In genomic region chr17:30271102-30271501, GRCh38 we compare ENCODE assay signal across 31 cellular contexts. TPM values are rescaled to one million over a fixed set of nuclear protein-coding genes. Genes with fewer than 3 reads are reported as not detected.
DNase-seq lines count a peak whose midpoint lies in the region; ATAC-seq and TF ChIP-seq lines count a peak whose summit lies in the region.
"Had no signal": no experiment of that assay in that cellular context is flagged by ENCODE, and none has a peak within 500 bp of the region (broad histone marks: within the 10 kb centered on the region; RNA-seq: fewer than 3 reads in every experiment).

No MANE protein-coding gene starts in this region.

- DNase-seq in ACHN (peak; percentile 54), LHCN-M2 (ENCODE audit: low read depth) (peak; percentile 50), brain microvascular endothelial cell (peak; percentile 79), kidney tubule cell (ENCODE audit: low spot score) (peak; percentile 8), left ventricle myocardium superior (no peak), NCI-H2107 (lab: John Stamatoyannopoulos, UW) (no peak)
- DNase-seq: activated CD4-positive, alpha-beta T cell treated with anti-CD3 and anti-CD28 coated beads for 1 hour; activated CD8-positive, alpha-beta T cell treated with anti-CD3 and anti-CD28 coated beads, Interleukin-2, amount 10 ng/mL, durations not matched to agents 7 days and 5 days; activated gamma-delta T cell; activated T-cell treated with anti-CD3 and anti-CD28 coated beads for 4 hours; CD8-positive, alpha-beta T cell; foreskin melanocyte; H9; heart right ventricle; left colon; MG63; NCI-H1105 treated with DMSO at 0.1 percent for 48 hours; NCI-H2029; NCI-H226; right lobe of liver; stimulated activated naive B cell treated with anti-CD40 and anti-IgM and Interleukin-4, amounts not matched to agents 10 μg/mL and 1 μg/mL and 100 μg/mL, for 72 hours; T-helper 17 cell; uterus had no signal

- H3K4me3 ChIP-seq in brain microvascular endothelial cell (ENCODE audit: low read depth, low read length), result no peak overlapping the region
- H3K4me3 ChIP-seq: breast epithelium, heart right ventricle, MG63, right lobe of liver, thoracic aorta, uterus had no signal

- no peak for TF ChIP-seq CTCF in brain microvascular endothelial cell (IDR thresholded peaks at IDR 0.05; ENCODE audit: low read depth, low read length, missing control alignments)

- H3K27ac ChIP-seq in brain microvascular endothelial cell, result peak overlapping the region; percentile 28
- H3K27ac ChIP-seq: breast epithelium, epithelial cell of prostate, heart right ventricle, right lobe of liver, RWPE1, thoracic aorta, uterus had no signal

- H3K36me3 ChIP-seq in brain microvascular endothelial cell (replicated peaks), result peaks cover 22% of the 10 kb centered on the region
- H3K36me3 ChIP-seq: uterus had no signal

- intact Hi-C loops in left ventricle myocardium superior (cut with micrococcal nuclease), result loop anchor here (10.0 kb wide), 1 partner anchor 146 kb away; no protein-coding TSS in a partner anchor

- H3K27me3 ChIP-seq in brain microvascular endothelial cell (replicated peaks), result no peaks in the 10 kb centered on the region
- H3K27me3 ChIP-seq: breast epithelium, heart right ventricle, MG63, right lobe of liver, uterus had no signal

- in situ Hi-C loops in ACHN (cut with HindIII; ENCODE audit: low pct_ligation_motif_present, low pct_unique_long_range_greater_than_20kb, low sequenced_read_pairs), result no loop called here
- in situ Hi-C loops in brain microvascular endothelial cell (cut with HindIII; ENCODE audit: low pct_ligation_motif_present, low sequenced_read_pairs), result no loop called here

- ATAC-seq in GM18511 (IDR thresholded peaks at IDR 0.05; ENCODE audit: unreplicated experiment) (no peak), HG03432 (IDR thresholded peaks at IDR 0.05; ENCODE audit: unreplicated experiment) (no peak), left ventricle myocardium superior (no peak)
- ATAC-seq: activated CD8-positive, alpha-beta T cell treated with anti-CD3 and anti-CD28 coated beads, Interleukin-2, amount 10 ng/mL, durations not matched to agents 7 days and 5 days; CD8-positive, alpha-beta T cell; heart right ventricle; left colon; right lobe of liver; stimulated activated naive B cell treated with anti-CD40 and anti-IgM and Interleukin-4, amounts not matched to agents 10 μg/mL and 1 μg/mL and 100 μg/mL, for 72 hours; T-helper 17 cell had no signal

RNA-seq across cellular contexts. Expression of gene BLMH, which starts 20.6 kb away (rescaled TPM):
- total RNA-seq in LHCN-M2 (2014; rRNA removed) (15.1 and 15.8 TPM in 2 replicates), left ventricle myocardium superior (15.7 TPM)
- polyA plus RNA-seq in LHCN-M2 (2012), result 16.2 TPM

RNA-seq across cellular contexts. Expression of gene SLC6A4, which starts 35.6 kb away (rescaled TPM):
- total RNA-seq in LHCN-M2 (2014; rRNA removed) (not detected in 2 replicates), left ventricle myocardium superior (not detected)
- polyA plus RNA-seq in LHCN-M2 (2012), result not detected
- total RNA-seq: CD8-positive, alpha-beta T cell; G401; neural crest cell; right lobe of liver had no signal

Comparison
In these comparisons a context has a peak if more than half of its experiments do, and no peak if none do; other contexts are left out.
1. DNase-seq: peak in ACHN (single experiment), LHCN-M2 (single experiment), brain microvascular endothelial cell (single experiment) and kidney tubule cell (single experiment); none in left ventricle myocardium superior (single experiment) and NCI-H2107 (single experiment).